ENCODE assay signal across 15 cellular contexts in the genomic region with DNA sequence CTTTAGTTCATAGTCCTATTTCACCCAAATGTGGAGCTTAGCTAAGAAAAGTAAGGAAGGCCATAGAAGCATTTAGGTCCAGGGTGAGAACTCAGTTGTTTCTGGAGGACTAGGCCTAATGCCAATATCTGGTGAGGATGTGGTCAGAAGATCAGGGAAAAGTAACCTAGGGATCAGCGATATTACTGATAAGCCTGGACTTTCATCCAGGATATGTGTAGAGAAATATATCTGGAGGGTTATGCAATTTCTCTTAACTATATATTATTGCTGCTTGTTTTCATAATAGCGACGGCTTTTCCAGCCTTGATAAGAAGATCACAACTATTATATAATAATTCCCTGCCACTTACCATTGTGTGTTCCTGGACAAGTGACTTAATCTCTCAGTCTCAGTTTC.
DNase-seq lines count a peak whose midpoint lies in the region; ATAC-seq and TF ChIP-seq lines count a peak whose summit lies in the region.
"Had no signal": no experiment of that assay in that cellular context is flagged by ENCODE, and none has a peak within 500 bp of the region (broad histone marks: within the 10 kb centered on the region; RNA-seq: fewer than 3 reads in every experiment).

No MANE protein-coding gene starts in this region.

- peak overlapping the region; percentile 71 for H3K27ac Mint-ChIP-seq in nephron progenitor cell
- H3K27ac Mint-ChIP-seq: CD4-positive, alpha-beta memory T cell had no signal

- no peaks in the 10 kb centered on the region for H3K9me2 ChIP-seq in hepatocyte (replicated peaks; ENCODE audit: insufficient read depth)

- H3K27ac ChIP-seq in hepatocyte: no peak overlapping the region

- no peaks in the 10 kb centered on the region for H3K36me3 ChIP-seq in hepatocyte (replicated peaks; ENCODE audit: insufficient read depth, low read depth)

- no peak overlapping the region for H3K4me3 ChIP-seq in hepatocyte

- no peaks in the 10 kb centered on the region for H4K20me1 ChIP-seq in hepatocyte (ENCODE audit: insufficient read depth, poor library complexity, severe bottlenecking)

- no peaks in the 10 kb centered on the region for H3K27me3 Mint-ChIP-seq in nephron progenitor cell (ENCODE audit: low read depth, poor library complexity)

- no peaks in the 10 kb centered on the region for H3K9me3 ChIP-seq in hepatocyte (ENCODE audit: low read depth)

- H3K4me1 ChIP-seq in hepatocyte (ENCODE audit: insufficient read depth): peaks cover 19% of the 10 kb centered on the region

- 32% methylated on average over 3 of the region's 3 CpGs for WGBS in hepatocyte (ENCODE audit: low lambda C conversion rate, missing lambda C conversion rate)

- no peak overlapping the region for H3K4me3 Mint-ChIP-seq in nephron progenitor cell
- H3K4me3 Mint-ChIP-seq: CD4-positive, alpha-beta memory T cell had no signal

- TF ChIP-seq CTCF in hepatocyte (IDR thresholded peaks at IDR 0.05; ENCODE audit: poor library complexity) (no peak), nephron progenitor cell (IDR thresholded peaks at IDR 0.05) (no peak)

- H3K4me2 ChIP-seq in hepatocyte: peak overlapping the region; percentile 17

- DNase-seq in amniotic epithelial cell (ENCODE audit: low read depth): peak; percentile 64
- DNase-seq in hepatocyte (ENCODE audit: low spot score): no peak
- no peak for DNase-seq in nephron progenitor cell
- no peak for DNase-seq in T1000 (lab: John Stamatoyannopoulos, UW)
- no peak for DNase-seq in midbrain (lab: John Stamatoyannopoulos, UW)
- DNase-seq: C1 segment of cervical spinal cord; Calu3; CD4-positive, alpha-beta memory T cell; COR-L47; DMS53; DMS79 treated with DMSO at 0.1 percent for 48 hours; GF-D8; H7; HCEC 1CT had no signal

- H3K36me3 Mint-ChIP-seq in nephron progenitor cell (ENCODE audit: low read depth): peaks cover 9% of the 10 kb centered on the region
- H3K36me3 Mint-ChIP-seq: CD4-positive, alpha-beta memory T cell had no signal

- H3K9me3 Mint-ChIP-seq in nephron progenitor cell: peaks cover 22% of the 10 kb centered on the region

- H3K27me3 ChIP-seq in hepatocyte: no peaks in the 10 kb centered on the region

- no peak for ATAC-seq in HG02884 (IDR thresholded peaks at IDR 0.05; ENCODE audit: unreplicated experiment)

- peaks cover 8% of the 10 kb centered on the region for H3K4me1 Mint-ChIP-seq in nephron progenitor cell
- H3K4me1 Mint-ChIP-seq: CD4-positive, alpha-beta memory T cell had no signal

- no peak overlapping the region for H2AFZ ChIP-seq in hepatocyte

- peaks cover 24% of the 10 kb centered on the region for H3K79me2 ChIP-seq in hepatocyte
